In genomic region chr19:4201798-4202197, GRCh38 we compare ENCODE assay signal across 43 cellular contexts. TPM values are rescaled to one million over a fixed set of nuclear protein-coding genes. Genes with fewer than 3 reads are reported as not detected.
"Had no signal": no experiment of that assay in that cellular context is flagged by ENCODE, and none has a peak within 500 bp of the region (broad histone marks: within the 10 kb centered on the region; RNA-seq: fewer than 3 reads in every experiment).

No MANE protein-coding gene starts in this region.

- DNase-seq: activated effector memory CD4-positive, alpha-beta T cell treated with anti-CD3 and anti-CD28 coated beads, Interleukin-2, amount 50 U/mL, for 16 hours; activated effector memory CD4-positive, alpha-beta T cell treated with Interleukin-2 at 50 U/mL for 16 hours; activated gamma-delta T cell; activated gamma-delta T cell treated with Interleukin-2 at 50 U/mL for 16 hours; activated naive CD4-positive, alpha-beta T cell; activated naive CD4-positive, alpha-beta T cell treated with anti-CD3 and anti-CD28 coated beads for 36 hours; activated naive CD4-positive, alpha-beta T cell treated with anti-CD3 and anti-CD28 coated beads, Interleukin-2, amount 10 ng/mL, durations not matched to agents 7 days and 5 days; activated naive CD4-positive, alpha-beta T cell treated with anti-CD3 and anti-CD28 coated beads, Interleukin-2, amount 50 U/mL, for 16 hours; activated naive CD4-positive, alpha-beta T cell treated with Interleukin-2 at 50 U/mL for 16 hours; activated naive CD8-positive, alpha-beta T cell treated with anti-CD3 and anti-CD28 coated beads for 36 hours; activated naive CD8-positive, alpha-beta T cell treated with anti-CD3 and anti-CD28 coated beads, Interleukin-2, amount 10 ng/mL, durations not matched to agents 7 days and 5 days; activated naive CD8-positive, alpha-beta T cell treated with anti-CD3 and anti-CD28 coated beads, Interleukin-2, amount 50 U/mL, for 24 hours; activated T-cell treated with anti-CD3 and anti-CD28 coated beads, Interleukin-2, amount 50 U/mL, for 1 hour; activated T-cell treated with anti-CD3 and anti-CD28 coated beads, Interleukin-2, amount 50 U/mL, for 24 hours; activated T-cell treated with anti-CD3 and anti-CD28 coated beads, Interleukin-2, amount 50 U/mL, for 4 hours; activated T-cell treated with anti-CD3 and anti-CD28 coated beads, Interleukin-2, amount 50 U/mL, for 48 hours; activated T-cell treated with anti-CD3 and anti-CD28 coated beads, Interleukin-2, amount 50 U/mL, for 72 hours; adrenal gland; amniotic stem cell; amygdala; anterior cingulate cortex; aorta; body of pancreas; brain microvascular endothelial cell; caudate nucleus; central memory CD4-positive, alpha-beta T cell; cerebellar nuclear complex had no signal

- FAIRE-seq: astrocyte, bronchial epithelial cell had no signal

- H3K9me3 Mint-ChIP-seq: activated naive CD4-positive, alpha-beta T cell treated with anti-CD3 and anti-CD28 coated beads, Interleukin-2, amount 50 U/mL, for 24 hours; activated T-cell treated with anti-CD3 and anti-CD28 coated beads, Interleukin-2, amount 50 U/mL, for 4 hours; activated T-helper 17 cell treated with anti-CD3 and anti-CD28 coated beads, Interleukin-2, amount 50 U/mL, for 72 hours; central memory CD8-positive, alpha-beta T cell had no signal

- H3K27ac ChIP-seq: adrenal gland, ascending aorta, body of pancreas, brain microvascular endothelial cell, breast epithelium, cardiac muscle cell had no signal

- H3K4me1 ChIP-seq: ascending aorta, breast epithelium had no signal

- ATAC-seq: activated naive CD4-positive, alpha-beta T cell treated with anti-CD3 and anti-CD28 coated beads, Interleukin-2, amount 50 U/mL, for 72 hours; activated naive CD8-positive, alpha-beta T cell treated with anti-CD3 and anti-CD28 coated beads, Interleukin-2, amount 50 U/mL, for 24 hours; activated T-cell treated with anti-CD3 and anti-CD28 coated beads, Interleukin-2, amount 50 U/mL, for 4 hours; activated T-cell treated with anti-CD3 and anti-CD28 coated beads, Interleukin-2, amount 50 U/mL, for 72 hours; activated T-helper 17 cell treated with anti-CD3 and anti-CD28 coated beads, Interleukin-2, amount 50 U/mL, for 72 hours; body of pancreas had no signal

- H3K27ac Mint-ChIP-seq: activated naive CD4-positive, alpha-beta T cell treated with anti-CD3 and anti-CD28 coated beads for 36 hours; activated naive CD4-positive, alpha-beta T cell treated with anti-CD3 and anti-CD28 coated beads, Interleukin-2, amount 10 ng/mL, durations not matched to agents 7 days and 5 days; activated naive CD4-positive, alpha-beta T cell treated with anti-CD3 and anti-CD28 coated beads, Interleukin-2, amount 50 U/mL, for 24 hours; activated naive CD4-positive, alpha-beta T cell treated with anti-CD3 and anti-CD28 coated beads, Interleukin-2, amount 50 U/mL, for 72 hours; activated naive CD8-positive, alpha-beta T cell; activated naive CD8-positive, alpha-beta T cell treated with anti-CD3 and anti-CD28 coated beads for 36 hours; activated naive CD8-positive, alpha-beta T cell treated with anti-CD3 and anti-CD28 coated beads, Interleukin-2, amount 10 ng/mL, durations not matched to agents 7 days and 5 days; activated naive CD8-positive, alpha-beta T cell treated with anti-CD3 and anti-CD28 coated beads, Interleukin-2, amount 50 U/mL, for 24 hours; activated T-cell treated with anti-CD3 and anti-CD28 coated beads, Interleukin-2, amount 50 U/mL, for 24 hours; activated T-cell treated with anti-CD3 and anti-CD28 coated beads, Interleukin-2, amount 50 U/mL, for 72 hours; activated T-helper 1 cell treated with anti-CD3 and anti-CD28 coated beads, Interleukin-12 subunit alpha, Interleukin-12 subunit beta, Interleukin-2, Interleukin-4 antibody, amounts not matched to agents 30 ng/mL and 10 ng/mL and 1 ng/mL, durations not matched to agents 14 hours and 24 hours and 36 hours; activated T-helper 17 cell treated with anti-CD3 and anti-CD28 coated beads, Interleukin-2, amount 50 U/mL, for 72 hours; activated T-helper 2 cell treated with anti-CD3 and anti-CD28 coated beads, Interferon-gamma antibody, Interleukin-2, Interleukin-4, amounts not matched to agents 10 μg/mL and 5 μg/mL and 100 μg/mL, durations not matched to agents 14 hours and 24 hours and 36 hours; brain had no signal

- H3K36me3 ChIP-seq: adrenal gland, ascending aorta, brain microvascular endothelial cell, breast epithelium, cardiac muscle cell had no signal

- H3K36me3 Mint-ChIP-seq: activated naive CD4-positive, alpha-beta T cell treated with anti-CD3 and anti-CD28 coated beads, Interleukin-2, amount 50 U/mL, for 24 hours; brain had no signal

- H3K4me3 Mint-ChIP-seq: activated naive CD4-positive, alpha-beta T cell treated with anti-CD3 and anti-CD28 coated beads for 36 hours; activated naive CD4-positive, alpha-beta T cell treated with anti-CD3 and anti-CD28 coated beads, Interleukin-2, amount 10 ng/mL, durations not matched to agents 7 days and 5 days; activated naive CD4-positive, alpha-beta T cell treated with anti-CD3 and anti-CD28 coated beads, Interleukin-2, amount 50 U/mL, for 24 hours; activated naive CD8-positive, alpha-beta T cell; activated naive CD8-positive, alpha-beta T cell treated with anti-CD3 and anti-CD28 coated beads for 36 hours; activated naive CD8-positive, alpha-beta T cell treated with anti-CD3 and anti-CD28 coated beads, Interleukin-2, amount 10 ng/mL, durations not matched to agents 7 days and 5 days; activated naive CD8-positive, alpha-beta T cell treated with anti-CD3 and anti-CD28 coated beads, Interleukin-2, amount 50 U/mL, for 24 hours; activated T-cell treated with anti-CD3 and anti-CD28 coated beads, Interleukin-2, amount 50 U/mL, for 24 hours; activated T-cell treated with anti-CD3 and anti-CD28 coated beads, Interleukin-2, amount 50 U/mL, for 4 hours; activated T-cell treated with anti-CD3 and anti-CD28 coated beads, Interleukin-2, amount 50 U/mL, for 72 hours; activated T-helper 1 cell treated with anti-CD3 and anti-CD28 coated beads, Interleukin-12 subunit alpha, Interleukin-12 subunit beta, Interleukin-2, Interleukin-4 antibody, amounts not matched to agents 30 ng/mL and 10 ng/mL and 1 ng/mL, durations not matched to agents 14 hours and 24 hours and 36 hours; activated T-helper 17 cell treated with anti-CD3 and anti-CD28 coated beads, Interleukin-2, amount 50 U/mL, for 72 hours; brain; central memory CD8-positive, alpha-beta T cell had no signal

- H3K9me3 ChIP-seq: adrenal gland, ascending aorta, body of pancreas, breast epithelium had no signal

- H3K4me3 ChIP-seq: adrenal gland, ascending aorta, body of pancreas, breast epithelium, cardiac muscle cell had no signal

RNA-seq across cellular contexts. Expression of gene ANKRD24, which starts 19.3 kb away (rescaled TPM):
- total RNA-seq: ascending aorta had no signal

RNA-seq across cellular contexts. Expression of gene EBI3, which starts 27.5 kb away (rescaled TPM):
- total RNA-seq: ascending aorta, bronchial epithelial cell, cardiac muscle cell, cardiac septum had no signal
- polyA plus RNA-seq: cardiac muscle cell had no signal

RNA-seq across cellular contexts. Expression of gene CREB3L3, which starts 48.4 kb away (rescaled TPM):
- total RNA-seq: activated naive CD4-positive, alpha-beta T cell treated with anti-CD3 and anti-CD28 coated beads for 36 hours; activated naive CD8-positive, alpha-beta T cell treated with anti-CD3 and anti-CD28 coated beads for 36 hours; activated naive CD8-positive, alpha-beta T cell treated with anti-CD3 and anti-CD28 coated beads, Interleukin-2, amount 10 ng/mL, durations not matched to agents 7 days and 5 days; aorta; astrocyte; breast epithelium; bronchial epithelial cell; cardiac muscle cell; cardiac septum; cerebellum; chondrocyte had no signal
- polyA plus RNA-seq: cardiac muscle cell had no signal
